19 cellular contexts compared by ENCODE assay signal in the genomic region with DNA sequence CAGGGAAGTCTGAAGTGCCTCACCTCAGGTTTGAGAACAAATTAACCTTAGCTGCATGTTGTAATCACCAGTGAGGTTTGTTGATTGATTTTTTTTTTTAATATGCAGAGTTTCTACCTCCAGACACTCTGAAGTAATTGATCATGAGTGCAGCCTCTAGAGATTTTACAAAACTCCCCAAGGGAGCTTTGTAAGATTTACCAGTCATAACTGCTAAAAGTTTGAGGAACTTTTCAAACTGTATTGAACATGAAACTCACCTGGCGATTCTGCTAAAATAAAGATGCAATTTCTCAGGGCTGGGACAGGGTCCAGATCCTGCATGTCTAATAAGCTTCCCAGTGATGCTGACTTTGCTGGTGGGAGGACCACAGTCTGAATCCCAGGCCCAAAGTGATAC.
A peak's percentile ranks its signal among the peaks of the same experiment; 100 is the strongest.
DNase-seq lines count a peak whose midpoint lies in the region; ATAC-seq, FAIRE-seq and TF ChIP-seq lines count a peak whose summit lies in the region.
"Had no signal": no experiment of that assay in that cellular context is flagged by ENCODE, and none has a peak within 500 bp of the region (broad histone marks: within the 10 kb centered on the region; RNA-seq: fewer than 3 reads in every experiment).

No MANE protein-coding gene starts in this region.

- WGBS in GM12878 (ENCODE audit: insufficient coverage, insufficient replicate concordance, low lambda C conversion rate, missing lambda C conversion rate) = 6% methylated on average over 1 of the region's 1 CpG

- CTCF ChIA-PET in GM12878 (lab: Yijun Ruan, JAX) = interaction anchor here (0.8 to 1.3 kb wide), 3 partner anchors 12 to 274 kb away, joined by 3 to 4 read pairs (median 4); no protein-coding TSS in a partner anchor

- peaks cover 57% of the 10 kb centered on the region for H3K4me1 ChIP-seq in OCI-LY3 (ENCODE audit: low read length)
- no peaks in the 10 kb centered on the region for H3K4me1 ChIP-seq in GM12878 (ENCODE audit: control insufficient read depth, insufficient read depth, low read length)

- BruUV-seq in GM12878 (replicated peaks; lab: Mats Ljungman, UMichigan) = no TSS peak

- POLR2A ChIA-PET in GM12878 (lab: Charles Lee) = interaction anchor here (0.9 to 1.0 kb wide), 3 partner anchors 46 to 275 kb away, joined by 3 to 4 read pairs (median 4); no protein-coding TSS in a partner anchor

- RAD21 ChIA-PET in GM12878 (lab: Charles Lee; ENCODE audit: unreplicated experiment) = interaction anchor here (0.8 to 3.6 kb wide), 14 partner anchors 8 to 331 kb away, joined by 3 to 34 read pairs (median 4); no protein-coding TSS in a partner anchor

- no peak for TF ChIP-seq CTCF in OCI-LY3 (IDR thresholded peaks at IDR 0.05; ENCODE audit: low read depth, low read length)
- no peak for TF ChIP-seq CTCF in GM12878 (IDR thresholded peaks at IDR 0.05 in 2 of 3, conservative IDR thresholded peaks at IDR 0.05 in 1 of 3; ENCODE audit: control insufficient read depth in 2 of 3, extremely low read depth in 1 of 3, insufficient read depth in 1 of 3, low read depth in 3 of 3, low read length in 3 of 3)

- TF ChIP-seq POLR2A in GM12878 (IDR thresholded peaks at IDR 0.05; ENCODE audit: low read depth, low read length) = no peak

- no peak for FAIRE-seq in GM12878 (lab: Jason Lieb, UNC)
- FAIRE-seq: G401.6, GM12891, GM18507, GM19239 had no signal

- H3K4me3 ChIP-seq in OCI-LY3 (ENCODE audit: low read length) (peak overlapping the region; percentile 43), GM12878 (no peak overlapping the region)
- H3K4me3 ChIP-seq: GM23338 had no signal

- H3K79me2 ChIP-seq in OCI-LY3 (ENCODE audit: low read length) = no peaks in the 10 kb centered on the region
- H3K79me2 ChIP-seq in GM12878 (ENCODE audit: control insufficient read depth, insufficient read depth, low read length) = no peaks in the 10 kb centered on the region

- H3K27me3 ChIP-seq in OCI-LY3 (ENCODE audit: low read depth, low read length) (no peaks in the 10 kb centered on the region), GM12878 (replicated peaks in 1 of 2; ENCODE audit: control insufficient read depth in 2 of 2, insufficient read depth in 2 of 2, low read length in 1 of 2) (no peaks in the 10 kb centered on the region)

- no peak for TF ChIP-seq EP300 in GM12878 (IDR thresholded peaks at IDR 0.05; ENCODE audit: borderline replicate concordance in 1 of 2, control insufficient read depth in 1 of 2, low read depth in 2 of 2, low read length in 2 of 2)

- in situ Hi-C loops in GM12878 (cut with MboI) = no loop called here

- no peak overlapping the region for H2AFZ ChIP-seq in OCI-LY3 (ENCODE audit: low read depth, low read length)
- no peak overlapping the region for H2AFZ ChIP-seq in GM12878 (ENCODE audit: control insufficient read depth, low read depth, low read length)
- H2AFZ ChIP-seq: GM23338 had no signal

- SMC1A ChIA-PET in GM12878 (lab: Charles Lee; ENCODE audit: uncharacterized antibody, unreplicated experiment) = interaction anchor here (0.8 to 5.2 kb wide), 18 partner anchors 8 to 345 kb away, joined by 3 to 39 read pairs (median 4); no protein-coding TSS in a partner anchor

- ATAC-seq in GM18868 (IDR thresholded peaks at IDR 0.05; ENCODE audit: unreplicated experiment) = peak; percentile 53
- peak; percentile 81 for ATAC-seq in GM12878
- no peak for ATAC-seq in HG02884 (IDR thresholded peaks at IDR 0.05; ENCODE audit: unreplicated experiment)
- no peak for ATAC-seq in HG03342 (IDR thresholded peaks at IDR 0.05; ENCODE audit: unreplicated experiment)
- ATAC-seq: GM23338 had no signal

- DNase-seq in GM12878 (ENCODE audit: low read depth, low spot score) (no peak), T-helper 2 cell (no peak), HCEC 1CT (no peak)
- DNase-seq: C1 segment of cervical spinal cord; Calu3; CD4-positive, alpha-beta memory T cell; COR-L47; DND-41; H9; HFFc6 had no signal

- no peak for TF ChIP-seq RAD21 in GM12878 (IDR thresholded peaks at IDR 0.05; ENCODE audit: insufficient read depth, low read depth, low read length)

- peak overlapping the region; percentile 66 for H3K4me2 ChIP-seq in OCI-LY3 (ENCODE audit: low read length)
- H3K4me2 ChIP-seq in GM12878 (ENCODE audit: control insufficient read depth, insufficient read depth) = no peak overlapping the region
- H3K4me2 ChIP-seq: GM23338 had no signal

- H3K9ac ChIP-seq in OCI-LY3 (ENCODE audit: low read length) (peak overlapping the region; percentile 67), GM12878 (ENCODE audit: control insufficient read depth, insufficient read depth, low read length) (no peak overlapping the region)

- H3K9me3 ChIP-seq in OCI-LY3 (ENCODE audit: insufficient read depth, low read length) (no peaks in the 10 kb centered on the region), GM12878 (replicated peaks; ENCODE audit: control insufficient read depth, insufficient read depth, low read length) (no peaks in the 10 kb centered on the region; the same call in 2 of the 3 replicates)

- H3K36me3 ChIP-seq in OCI-LY3 (replicated peaks; ENCODE audit: low read depth, low read length) (peaks cover 16% of the 10 kb centered on the region), GM12878 (ENCODE audit: control insufficient read depth in 2 of 2, insufficient read depth in 2 of 2, low read length in 1 of 2) (no peaks in the 10 kb centered on the region)

- intact Hi-C loops in GM12878 (cut with micrococcal nuclease; ENCODE audit: unreplicated experiment) = loop anchor here (1.0 to 5.0 kb wide), 2 partner anchors 47 to 273 kb away; no protein-coding TSS in a partner anchor

- no peaks in the 10 kb centered on the region for H4K20me1 ChIP-seq in OCI-LY3 (ENCODE audit: insufficient read depth, low read length)
- H4K20me1 ChIP-seq in GM12878 (ENCODE audit: control insufficient read depth, insufficient read depth) = no peaks in the 10 kb centered on the region

- H3K27ac ChIP-seq in OCI-LY3 (ENCODE audit: low read length) (peak overlapping the region; percentile 86), GM12878 (ENCODE audit: control insufficient read depth, insufficient read depth) (no peak overlapping the region)

TF ChIP-seq in GM12878, 131 proteins besides CTCF, POLR2A, EP300 and RAD21 (continues in another document):
- TF ChIP-seq TARDBP (IDR thresholded peaks at IDR 0.05; ENCODE audit: borderline replicate concordance) = no peak
- TF ChIP-seq, protein P1, sequence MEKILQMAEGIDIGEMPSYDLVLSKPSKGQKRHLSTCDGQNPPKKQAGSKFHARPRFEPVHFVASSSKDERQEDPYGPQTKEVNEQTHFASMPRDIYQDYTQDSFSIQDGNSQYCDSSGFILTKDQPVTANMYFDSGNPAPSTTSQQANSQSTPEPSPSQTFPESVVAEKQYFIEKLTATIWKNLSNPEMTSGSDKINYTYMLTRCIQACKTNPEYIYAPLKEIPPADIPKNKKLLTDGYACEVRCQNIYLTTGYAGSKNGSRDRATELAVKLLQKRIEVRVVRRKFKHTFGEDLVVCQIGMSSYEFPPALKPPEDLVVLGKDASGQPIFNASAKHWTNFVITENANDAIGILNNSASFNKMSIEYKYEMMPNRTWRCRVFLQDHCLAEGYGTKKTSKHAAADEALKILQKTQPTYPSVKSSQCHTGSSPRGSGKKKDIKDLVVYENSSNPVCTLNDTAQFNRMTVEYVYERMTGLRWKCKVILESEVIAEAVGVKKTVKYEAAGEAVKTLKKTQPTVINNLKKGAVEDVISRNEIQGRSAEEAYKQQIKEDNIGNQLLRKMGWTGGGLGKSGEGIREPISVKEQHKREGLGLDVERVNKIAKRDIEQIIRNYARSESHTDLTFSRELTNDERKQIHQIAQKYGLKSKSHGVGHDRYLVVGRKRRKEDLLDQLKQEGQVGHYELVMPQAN (conservative IDR thresholded peaks at IDR 0.05) = no peak
- TF ChIP-seq, protein P2, sequence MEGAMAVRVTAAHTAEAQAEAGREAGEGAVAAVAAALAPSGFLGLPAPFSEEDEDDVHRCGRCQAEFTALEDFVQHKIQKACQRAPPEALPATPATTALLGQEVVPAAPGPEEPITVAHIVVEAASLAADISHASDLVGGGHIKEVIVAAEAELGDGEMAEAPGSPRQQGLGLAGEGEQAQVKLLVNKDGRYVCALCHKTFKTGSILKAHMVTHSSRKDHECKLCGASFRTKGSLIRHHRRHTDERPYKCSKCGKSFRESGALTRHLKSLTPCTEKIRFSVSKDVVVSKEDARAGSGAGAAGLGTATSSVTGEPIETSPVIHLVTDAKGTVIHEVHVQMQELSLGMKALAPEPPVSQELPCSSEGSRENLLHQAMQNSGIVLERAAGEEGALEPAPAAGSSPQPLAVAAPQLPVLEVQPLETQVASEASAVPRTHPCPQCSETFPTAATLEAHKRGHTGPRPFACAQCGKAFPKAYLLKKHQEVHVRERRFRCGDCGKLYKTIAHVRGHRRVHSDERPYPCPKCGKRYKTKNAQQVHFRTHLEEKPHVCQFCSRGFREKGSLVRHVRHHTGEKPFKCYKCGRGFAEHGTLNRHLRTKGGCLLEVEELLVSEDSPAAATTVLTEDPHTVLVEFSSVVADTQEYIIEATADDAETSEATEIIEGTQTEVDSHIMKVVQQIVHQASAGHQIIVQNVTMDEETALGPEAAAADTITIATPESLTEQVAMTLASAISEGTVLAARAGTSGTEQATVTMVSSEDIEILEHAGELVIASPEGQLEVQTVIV (IDR thresholded peaks at IDR 0.05; ENCODE audit: borderline replicate concordance, partially characterized antibody) = no peak
- TF ChIP-seq KAT2A (conservative IDR thresholded peaks at IDR 0.05; ENCODE audit: control insufficient read depth, low read depth, low read length) = no peak
- TF ChIP-seq JUNB (IDR thresholded peaks at IDR 0.05) = peak; percentile 42; the same call in 1 of the 2 replicates

Comparison
In these comparisons a context has a peak if more than half of its experiments do, and no peak if none do; other contexts are left out.
1. ATAC-seq: peak in GM18868 (single experiment) and GM12878 (single experiment); none in HG02884 (single experiment) and HG03342 (single experiment).